ENCODE assay signal across 1 cellular context in genomic region chr16:67935402-67936123, GRCh38.
TF ChIP-seq lines count a peak whose summit lies in the region.

No MANE protein-coding gene starts in this region.

TF ChIP-seq in HepG2, 621 proteins besides CTCF, POLR2A, EP300 and RAD21 (continues in another document):
- TF ChIP-seq ZNF772 (CRISPR knock-in tag; IDR thresholded peaks at IDR 0.05) = peak; percentile 48
- TF ChIP-seq ATF5 (CRISPR knock-in tag; IDR thresholded peaks at IDR 0.05; ENCODE audit: low read depth) = no peak; the same call in 1 of the 2 replicates
- TF ChIP-seq NFATC3 (CRISPR knock-in tag; IDR thresholded peaks at IDR 0.05) = peak; percentile 98
- no peak; the same call in 1 of the 2 replicates for TF ChIP-seq DNMT1 (CRISPR knock-in tag; IDR thresholded peaks at IDR 0.05)
- peak; percentile 75 for TF ChIP-seq RAD51 (IDR thresholded peaks at IDR 0.05; ENCODE audit: borderline replicate concordance)
- TF ChIP-seq ZNF841 (CRISPR knock-in tag; IDR thresholded peaks at IDR 0.05; ENCODE audit: borderline replicate concordance) = no peak
- TF ChIP-seq RFX3 (CRISPR knock-in tag; IDR thresholded peaks at IDR 0.05) = no peak
- TF ChIP-seq AHR (CRISPR knock-in tag; IDR thresholded peaks at IDR 0.05) = peak; percentile 56
- TF ChIP-seq SMC3 (IDR thresholded peaks at IDR 0.05; ENCODE audit: low read length) = no peak
- TF ChIP-seq PLSCR1 (CRISPR knock-in tag; IDR thresholded peaks at IDR 0.05; ENCODE audit: borderline replicate concordance) = no peak
- peak; percentile 14 for TF ChIP-seq TBL1XR1 (IDR thresholded peaks at IDR 0.05; ENCODE audit: borderline replicate concordance, low read length, partially characterized antibody)
- TF ChIP-seq MTF1 (CRISPR knock-in tag; IDR thresholded peaks at IDR 0.05) = 0 out of 2 replicates have a peak, but pooled peaks have one; percentile 45
- peak; percentile 92 for TF ChIP-seq SP2 (CRISPR knock-in tag; IDR thresholded peaks at IDR 0.05)
- no peak for TF ChIP-seq GMEB2 (CRISPR knock-in tag; IDR thresholded peaks at IDR 0.05; ENCODE audit: low read depth)
- no peak; the same call in 1 of the 2 replicates for TF ChIP-seq ZMAT5 (CRISPR knock-in tag; IDR thresholded peaks at IDR 0.05; ENCODE audit: borderline replicate concordance, low read depth)
- TF ChIP-seq HOXA7 (CRISPR knock-in tag; IDR thresholded peaks at IDR 0.05) = no peak
- TF ChIP-seq TRIM24 (CRISPR knock-in tag; IDR thresholded peaks at IDR 0.05) = no peak
- no peak for TF ChIP-seq ATF6 (CRISPR knock-in tag; conservative IDR thresholded peaks at IDR 0.05)
- no peak for TF ChIP-seq ZNF414 (CRISPR knock-in tag; IDR thresholded peaks at IDR 0.05)
- TF ChIP-seq RARG (CRISPR knock-in tag; IDR thresholded peaks at IDR 0.05; ENCODE audit: low read depth) = no peak
- TF ChIP-seq KDM5B (CRISPR knock-in tag; IDR thresholded peaks at IDR 0.05; ENCODE audit: borderline replicate concordance) = peak; percentile 81; the same call in 1 of the 2 replicates
- peak; percentile 23; the same call in 1 of the 2 replicates for TF ChIP-seq REL (CRISPR knock-in tag; conservative IDR thresholded peaks at IDR 0.05)
- no peak for TF ChIP-seq ZNF670 (CRISPR knock-in tag; IDR thresholded peaks at IDR 0.05; ENCODE audit: borderline replicate concordance)
- no peak for TF ChIP-seq FOXA1 (IDR thresholded peaks at IDR 0.05)
- peak; percentile 7; the same call in 1 of the 2 replicates for TF ChIP-seq FOXA1 (CRISPR knock-in tag; IDR thresholded peaks at IDR 0.05)
- peak; percentile 65; the same call in 1 of the 2 replicates for TF ChIP-seq ARNTL (CRISPR knock-in tag; IDR thresholded peaks at IDR 0.05)
- 0 out of 2 replicates have a peak, but pooled peaks have one; percentile 46 for TF ChIP-seq FOXK1 (CRISPR knock-in tag; IDR thresholded peaks at IDR 0.05; ENCODE audit: borderline replicate concordance, low read depth)
- TF ChIP-seq ZBTB49 (CRISPR knock-in tag; IDR thresholded peaks at IDR 0.05; ENCODE audit: borderline replicate concordance) = peak; percentile 93; the same call in 1 of the 2 replicates
- no peak for TF ChIP-seq RELA (CRISPR knock-in tag; IDR thresholded peaks at IDR 0.05)
- TF ChIP-seq ZFP41 (CRISPR knock-in tag; IDR thresholded peaks at IDR 0.05; ENCODE audit: borderline replicate concordance) = peak; percentile 72
- TF ChIP-seq GATAD1 (CRISPR knock-in tag; IDR thresholded peaks at IDR 0.05) = peak; percentile 82
- TF ChIP-seq NR2F2 (IDR thresholded peaks at IDR 0.05; ENCODE audit: borderline replicate concordance, low read depth) = no peak
- TF ChIP-seq ZBTB7B (CRISPR knock-in tag; IDR thresholded peaks at IDR 0.05) = peak; percentile 76
- no peak for TF ChIP-seq ZNF460 (CRISPR knock-in tag; IDR thresholded peaks at IDR 0.05; ENCODE audit: borderline replicate concordance)
- TF ChIP-seq ZNF761 (CRISPR knock-in tag; conservative IDR thresholded peaks at IDR 0.05) = peak; percentile 96
- TF ChIP-seq CCAR2 (optimal IDR thresholded peaks at IDR 0.05; ENCODE audit: low read depth, low read length) = no peak
- TF ChIP-seq ESRRA (CRISPR knock-in tag; IDR thresholded peaks at IDR 0.05; ENCODE audit: low read depth) = peak; percentile 96
- TF ChIP-seq ZNF646 (CRISPR knock-in tag; IDR thresholded peaks at IDR 0.05) = peak; percentile 28; the same call in 1 of the 2 replicates
- no peak for TF ChIP-seq ZNF75D (CRISPR knock-in tag; IDR thresholded peaks at IDR 0.05; ENCODE audit: borderline replicate concordance)
- TF ChIP-seq ZNF546 (CRISPR knock-in tag; conservative IDR thresholded peaks at IDR 0.05) = peak; percentile 69
- TF ChIP-seq ZSCAN12 (CRISPR knock-in tag; IDR thresholded peaks at IDR 0.05) = no peak
- TF ChIP-seq ZNF652 (CRISPR knock-in tag; IDR thresholded peaks at IDR 0.05; ENCODE audit: borderline replicate concordance, low read depth) = peak; percentile 7; the same call in 1 of the 2 replicates
- no peak for TF ChIP-seq LCORL (IDR thresholded peaks at IDR 0.05)
- peak; percentile 30; the same call in 1 of the 2 replicates for TF ChIP-seq LCORL (CRISPR knock-in tag; IDR thresholded peaks at IDR 0.05)
- TF ChIP-seq ZNF292 (CRISPR knock-in tag; IDR thresholded peaks at IDR 0.05; ENCODE audit: borderline replicate concordance, low read depth) = no peak
- TF ChIP-seq E2F1 (CRISPR knock-in tag; IDR thresholded peaks at IDR 0.05) = peak; percentile 79
- no peak; the same call in 1 of the 2 replicates for TF ChIP-seq NCOA2 (CRISPR knock-in tag; IDR thresholded peaks at IDR 0.05)
